ENCODE assay signal across 1 cellular context in the genomic region with DNA sequence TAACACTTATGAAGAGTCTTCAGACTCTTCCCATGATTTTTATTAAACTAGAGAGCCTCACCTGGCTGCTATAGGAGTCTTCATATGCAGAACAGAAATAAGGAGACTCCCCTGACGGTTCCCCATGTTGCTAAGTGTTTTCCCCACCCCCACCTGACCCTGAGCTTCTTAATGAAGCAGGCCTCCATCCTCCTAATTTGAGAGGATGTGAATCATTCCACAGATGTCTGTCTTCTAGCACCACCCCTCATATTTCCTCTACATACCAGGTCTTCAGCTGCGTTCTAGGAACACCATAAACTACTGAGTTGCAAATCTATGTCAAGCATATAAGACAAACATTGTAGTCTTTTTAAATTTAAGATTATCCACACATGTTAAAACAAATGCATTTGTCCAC.
TF ChIP-seq lines count a peak whose summit lies in the region.

No MANE protein-coding gene starts in this region.

TF ChIP-seq in IMR-90, 13 proteins besides CTCF, POLR2A, EP300 and RAD21:
- TF ChIP-seq NFE2L2 (IDR thresholded peaks at IDR 0.05; ENCODE audit: low read depth, low read length) (no peak), SMC3 (IDR thresholded peaks at IDR 0.05; ENCODE audit: low read depth, low read length) (no peak), RCOR1 (IDR thresholded peaks at IDR 0.05; ENCODE audit: insufficient replicate concordance, low read length) (no peak), RFX5 (IDR thresholded peaks at IDR 0.05; ENCODE audit: low read depth, low read length) (no peak), CEBPB (IDR thresholded peaks at IDR 0.05; ENCODE audit: low read depth, low read length) (no peak), MXI1 (IDR thresholded peaks at IDR 0.05; ENCODE audit: borderline replicate concordance, low read depth, low read length) (no peak), CHD1 (IDR thresholded peaks at IDR 0.05; ENCODE audit: low read depth, low read length) (no peak), FOS (IDR thresholded peaks at IDR 0.05; ENCODE audit: low read depth, low read length) (no peak), BHLHE40 (IDR thresholded peaks at IDR 0.05; ENCODE audit: low read depth, low read length) (no peak), MAZ (IDR thresholded peaks at IDR 0.05; ENCODE audit: borderline replicate concordance, low read depth, low read length) (no peak), MAFK (IDR thresholded peaks at IDR 0.05; ENCODE audit: low read depth, low read length) (no peak)
- TF ChIP-seq, protein P1, sequence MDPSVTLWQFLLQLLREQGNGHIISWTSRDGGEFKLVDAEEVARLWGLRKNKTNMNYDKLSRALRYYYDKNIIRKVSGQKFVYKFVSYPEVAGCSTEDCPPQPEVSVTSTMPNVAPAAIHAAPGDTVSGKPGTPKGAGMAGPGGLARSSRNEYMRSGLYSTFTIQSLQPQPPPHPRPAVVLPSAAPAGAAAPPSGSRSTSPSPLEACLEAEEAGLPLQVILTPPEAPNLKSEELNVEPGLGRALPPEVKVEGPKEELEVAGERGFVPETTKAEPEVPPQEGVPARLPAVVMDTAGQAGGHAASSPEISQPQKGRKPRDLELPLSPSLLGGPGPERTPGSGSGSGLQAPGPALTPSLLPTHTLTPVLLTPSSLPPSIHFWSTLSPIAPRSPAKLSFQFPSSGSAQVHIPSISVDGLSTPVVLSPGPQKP (IDR thresholded peaks at IDR 0.05; ENCODE audit: borderline replicate concordance, low read depth, low read length) = no peak
- TF ChIP-seq, protein P2, sequence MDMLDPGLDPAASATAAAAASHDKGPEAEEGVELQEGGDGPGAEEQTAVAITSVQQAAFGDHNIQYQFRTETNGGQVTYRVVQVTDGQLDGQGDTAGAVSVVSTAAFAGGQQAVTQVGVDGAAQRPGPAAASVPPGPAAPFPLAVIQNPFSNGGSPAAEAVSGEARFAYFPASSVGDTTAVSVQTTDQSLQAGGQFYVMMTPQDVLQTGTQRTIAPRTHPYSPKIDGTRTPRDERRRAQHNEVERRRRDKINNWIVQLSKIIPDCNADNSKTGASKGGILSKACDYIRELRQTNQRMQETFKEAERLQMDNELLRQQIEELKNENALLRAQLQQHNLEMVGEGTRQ (IDR thresholded peaks at IDR 0.05; ENCODE audit: low read depth, low read length) = no peak
TF ChIP-seq in IMR-90: peak in this region for 0.
